In genomic region chr18:79662051-79662450, GRCh38 we compare ENCODE assay signal across 19 cellular contexts. TPM values are rescaled to one million over a fixed set of nuclear protein-coding genes. Genes with fewer than 3 reads are reported as not detected.
DNase-seq lines count a peak whose midpoint lies in the region; ATAC-seq and TF ChIP-seq lines count a peak whose summit lies in the region.
"Had no signal": no experiment of that assay in that cellular context is flagged by ENCODE, and none has a peak within 500 bp of the region (broad histone marks: within the 10 kb centered on the region; RNA-seq: fewer than 3 reads in every experiment).

No MANE protein-coding gene starts in this region.

- no peak overlapping the region for H3K27ac Mint-ChIP-seq in GM23338
- H3K27ac Mint-ChIP-seq: CD4-positive, CD25-positive, alpha-beta regulatory T cell; HFFc6 had no signal

- H3F3A ChIP-seq in GM23338 (replicated peaks; ENCODE audit: low read depth): no peaks in the 10 kb centered on the region

- H3K4me1 ChIP-seq in GM23338 (ENCODE audit: insufficient read depth): peaks cover 33% of the 10 kb centered on the region

- H3K27me3 ChIP-seq in GM23338 (ENCODE audit: insufficient read depth): no peaks in the 10 kb centered on the region
- H3K27me3 ChIP-seq in dorsolateral prefrontal cortex: no peaks in the 10 kb centered on the region

- no peaks in the 10 kb centered on the region for H3K36me3 ChIP-seq in GM23338 (ENCODE audit: insufficient read depth)
- H3K36me3 ChIP-seq: BLaER1 treated with 17β-estradiol and CSF1 and Interleukin-3, amounts not matched to agents 10 nM and 100 nM had no signal

- no peaks in the 10 kb centered on the region for H3K9me3 Mint-ChIP-seq in GM23338
- H3K9me3 Mint-ChIP-seq: HFFc6 had no signal

- no peak overlapping the region for H3K4me3 Mint-ChIP-seq in GM23338
- H3K4me3 Mint-ChIP-seq: CD4-positive, CD25-positive, alpha-beta regulatory T cell; HFFc6 had no signal

- no peak for ATAC-seq in GM23338
- no peak for ATAC-seq in left cardiac atrium
- no peak for ATAC-seq in GM18858 (IDR thresholded peaks at IDR 0.05; ENCODE audit: unreplicated experiment)
- ATAC-seq: GM12878 had no signal

- no peaks in the 10 kb centered on the region for H3K79me2 ChIP-seq in GM23338 (replicated peaks; ENCODE audit: insufficient read depth)

- H3K36me3 Mint-ChIP-seq in GM23338 (ENCODE audit: low read depth): no peaks in the 10 kb centered on the region
- H3K36me3 Mint-ChIP-seq: CD4-positive, CD25-positive, alpha-beta regulatory T cell had no signal

- H3K27me3 Mint-ChIP-seq in GM23338 (ENCODE audit: insufficient read depth, low read depth, poor library complexity): peaks cover 2% of the 10 kb centered on the region

- H2AFZ ChIP-seq in GM23338: peak overlapping the region; percentile 25; the same call in 1 of the 2 replicates

- peaks cover 32% of the 10 kb centered on the region for H3K4me1 Mint-ChIP-seq in GM23338
- H3K4me1 Mint-ChIP-seq: CD4-positive, CD25-positive, alpha-beta regulatory T cell had no signal

- peak overlapping the region; percentile 41 for H3K4me2 ChIP-seq in GM23338
- H3K4me2 ChIP-seq: BLaER1 treated with 17β-estradiol and CSF1 and Interleukin-3, amounts not matched to agents 10 nM and 100 nM had no signal

- no peaks in the 10 kb centered on the region for H4K20me1 ChIP-seq in GM23338 (replicated peaks; ENCODE audit: insufficient read depth)
- H4K20me1 ChIP-seq: BLaER1 treated with 17β-estradiol and CSF1 and Interleukin-3, amounts not matched to agents 10 nM and 100 nM had no signal

- no peaks in the 10 kb centered on the region for H3K9me2 ChIP-seq in GM23338 (ENCODE audit: insufficient read depth)

- H3K4me3 ChIP-seq in GM23338 (no peak overlapping the region), dorsolateral prefrontal cortex (peak overlapping the region in 32 of 59 donors; percentile 1 to 56 (median 18))
- H3K4me3 ChIP-seq: BLaER1 treated with 17β-estradiol and CSF1 and Interleukin-3, amounts not matched to agents 10 nM and 100 nM; GM12878 had no signal

- intact Hi-C loops in dorsolateral prefrontal cortex (cut with DNase I) (no loop called here), left cardiac atrium (cut with DNase I) (no loop called here)

- H3K27ac ChIP-seq in GM23338 (ENCODE audit: low read depth) (no peak overlapping the region), dorsolateral prefrontal cortex (peak overlapping the region in 56 of 59 donors; percentile 23 to 94 (median 73))
- H3K27ac ChIP-seq: BLaER1 treated with 17β-estradiol and CSF1 and Interleukin-3, amounts not matched to agents 10 nM and 100 nM; HL-60 had no signal

- TF ChIP-seq CTCF in GM23338 (conservative IDR thresholded peaks at IDR 0.05; ENCODE audit: low read depth in 2 of 2) (no peak), dorsolateral prefrontal cortex (IDR thresholded peaks at IDR 0.05 in 54 of 56, conservative IDR thresholded peaks at IDR 0.05 in 2 of 56; ENCODE audit: low read depth in 1 of 56, partially characterized antibody in 56 of 56) (no peak)

- DNase-seq in GM23338 (ENCODE audit: low spot score): no peak
- no peak for DNase-seq in dorsolateral prefrontal cortex
- peak; percentile 68 for DNase-seq in medulla oblongata (ENCODE audit: extremely low spot score)
- peak; percentile 86 for DNase-seq in pons (ENCODE audit: low spot score)
- DNase-seq in SKM-1 (lab: John Stamatoyannopoulos, UW; ENCODE audit: unreplicated experiment): no peak
- no peak for DNase-seq in NCI-H2227 (lab: John Stamatoyannopoulos, UW; ENCODE audit: unreplicated experiment)
- no peak for DNase-seq in left cardiac atrium
- DNase-seq: 8988T; AML-193; Calu3; CD4-positive, CD25-positive, alpha-beta regulatory T cell; DMS 273 treated with DMSO at 0.1 percent for 48 hours; DMS79; HCEC 1CT; HFFc6 had no signal

TF ChIP-seq in GM23338, 12 proteins besides CTCF, POLR2A, EP300 and RAD21 (continues in another document):
- no peak for TF ChIP-seq EZH2 (IDR thresholded peaks at IDR 0.05; ENCODE audit: low read depth, unreplicated experiment)
- no peak for TF ChIP-seq JUNB (IDR thresholded peaks at IDR 0.05; ENCODE audit: unreplicated experiment)
- TF ChIP-seq ETS1 (IDR thresholded peaks at IDR 0.05): no peak
- no peak for TF ChIP-seq CREB1 (CRISPR knock-in tag; IDR thresholded peaks at IDR 0.05; ENCODE audit: low read depth)
- TF ChIP-seq ZNF331 (CRISPR knock-in tag; IDR thresholded peaks at IDR 0.05; ENCODE audit: low read depth): no peak
- no peak for TF ChIP-seq ZNF114 (CRISPR knock-in tag; IDR thresholded peaks at IDR 0.05)
- no peak for TF ChIP-seq STAT1 (IDR thresholded peaks at IDR 0.05; ENCODE audit: unreplicated experiment)
- no peak for TF ChIP-seq POLR2AphosphoS5 (IDR thresholded peaks at IDR 0.05; ENCODE audit: low read depth)
- TF ChIP-seq ZNF462 (CRISPR knock-in tag; IDR thresholded peaks at IDR 0.05): no peak
- no peak for TF ChIP-seq EZH2phosphoT487 (IDR thresholded peaks at IDR 0.05; ENCODE audit: unreplicated experiment)

RNA-seq across cellular contexts. Expression of gene CTDP1, which starts 17.6 kb away (rescaled TPM):
- 37.2 and 51.6 TPM in 2 replicates for total RNA-seq in GM23338 (2014; rRNA removed; shearing (Covaris generic))
- polyA plus RNA-seq in GM23338 (2016; fragmentation: Nextera tagmentation; extraction: Ambion mirVana): 9.4 and 9.9 TPM in 2 replicates
- total RNA-seq in dorsolateral prefrontal cortex (10 to 100 TPM; 12.4 to 26.2 (median 18.1) TPM), left cardiac atrium (10 to 100 TPM in 1 of 2 donors, 1 to 10 TPM in 1; 9.7 to 11.7 TPM)

Comparison
In these comparisons a context has a peak if more than half of its experiments do, and no peak if none do; other contexts are left out.
1. DNase-seq: peak in medulla oblongata (single experiment) and pons (single experiment); none in GM23338 (single experiment), dorsolateral prefrontal cortex (0 of 10), SKM-1 (single experiment), NCI-H2227 (single experiment) and left cardiac atrium (single experiment).